In genomic region chr9:74497750-74498615, GRCh38 we compare ENCODE assay signal across 1 cellular context.
TF ChIP-seq lines count a peak whose summit lies in the region.

No MANE protein-coding gene starts in this region.

TF ChIP-seq in HEK293, 187 proteins besides CTCF, POLR2A, EP300 and RAD21 (continued from another document):
- no peak for TF ChIP-seq ZNF280D (tag by site-specific recombination; IDR thresholded peaks at IDR 0.05)
- no peak for TF ChIP-seq KLF17 (tag by site-specific recombination; IDR thresholded peaks at IDR 0.05)
- peak; percentile 67 for TF ChIP-seq ZNF335 (tag by site-specific recombination; conservative IDR thresholded peaks at IDR 0.05)
- no peak for TF ChIP-seq ZNF114 (tag by site-specific recombination; IDR thresholded peaks at IDR 0.05)
- 0 out of 2 replicates have a peak, but pooled peaks have one; percentile 13 for TF ChIP-seq PRDM1 (tag by site-specific recombination; IDR thresholded peaks at IDR 0.05)
- TF ChIP-seq ZNF704 (tag by site-specific recombination; IDR thresholded peaks at IDR 0.05) = no peak
